1 cellular context compared by ENCODE assay signal in genomic region chr4:38674206-38675144, GRCh38.
TF ChIP-seq lines count a peak whose summit lies in the region.

No MANE protein-coding gene starts in this region.

TF ChIP-seq in K562, 482 proteins besides CTCF, POLR2A, EP300 and RAD21 (continued from another document and continues in another):
- TF ChIP-seq AFF4 (CRISPR knock-in tag; IDR thresholded peaks at IDR 0.05) (no peak), CTCFL (IDR thresholded peaks at IDR 0.05; ENCODE audit: borderline replicate concordance, insufficient read depth, low read depth, low read length, poor library complexity, severe bottlenecking) (no peak), ZNF311 (CRISPR knock-in tag; IDR thresholded peaks at IDR 0.05) (no peak), ZNF197 (CRISPR knock-in tag; IDR thresholded peaks at IDR 0.05; ENCODE audit: low read depth) (no peak), NR4A1 (CRISPR knock-in tag; IDR thresholded peaks at IDR 0.05) (no peak), NR4A1 (tag; IDR thresholded peaks at IDR 0.05) (no peak), SREBF2 (CRISPR knock-in tag; IDR thresholded peaks at IDR 0.05) (no peak), MXD1 (CRISPR knock-in tag; IDR thresholded peaks at IDR 0.05; ENCODE audit: borderline replicate concordance, poor library complexity, severe bottlenecking) (no peak), ETS2 (tag; IDR thresholded peaks at IDR 0.05; ENCODE audit: borderline replicate concordance, poor library complexity, severe bottlenecking) (no peak), NFXL1 (CRISPR knock-in tag; IDR thresholded peaks at IDR 0.05) (no peak), CHD2 (IDR thresholded peaks at IDR 0.05; ENCODE audit: low read depth, low read length) (no peak), KLF6 (CRISPR knock-in tag; IDR thresholded peaks at IDR 0.05; ENCODE audit: borderline replicate concordance) (no peak), HEY1 (CRISPR knock-in tag; IDR thresholded peaks at IDR 0.05; ENCODE audit: borderline replicate concordance) (no peak), ZBTB8A (IDR thresholded peaks at IDR 0.05; ENCODE audit: partially characterized antibody) (no peak), TRIM25 (IDR thresholded peaks at IDR 0.05; ENCODE audit: borderline replicate concordance) (no peak), ZBTB33 (CRISPR knock-in tag; IDR thresholded peaks at IDR 0.05) (no peak), CREB5 (CRISPR knock-in tag; IDR thresholded peaks at IDR 0.05) (no peak), BRF2 (IDR thresholded peaks at IDR 0.05; ENCODE audit: borderline replicate concordance, insufficient read depth, insufficient read length) (no peak), HNRNPUL1 (IDR thresholded peaks at IDR 0.05; ENCODE audit: low read length) (no peak), NCOA1 (IDR thresholded peaks at IDR 0.05; ENCODE audit: low read depth) (no peak), CBFA2T3 (IDR thresholded peaks at IDR 0.05) (peak; percentile 41; the same call in 1 of the 2 replicates), ARHGAP35 (IDR thresholded peaks at IDR 0.05; ENCODE audit: partially characterized antibody) (no peak), ADNP (tag; IDR thresholded peaks at IDR 0.05) (no peak), RBM22 (IDR thresholded peaks at IDR 0.05; ENCODE audit: low read depth, low read length, poor library complexity, severe bottlenecking) (no peak), MNT (conservative IDR thresholded peaks at IDR 0.05) (no peak), ZNF280A (IDR thresholded peaks at IDR 0.05; ENCODE audit: low read depth, partially characterized antibody) (no peak), MITF (IDR thresholded peaks at IDR 0.05) (no peak), ZNF280B (CRISPR knock-in tag; IDR thresholded peaks at IDR 0.05) (no peak), PHB (CRISPR knock-in tag; IDR thresholded peaks at IDR 0.05) (no peak), L3MBTL2 (IDR thresholded peaks at IDR 0.05) (no peak), MLLT1 (IDR thresholded peaks at IDR 0.05) (peak in 1 of 2 experiments; percentile 66; a peak in 1 of 4 replicates)
